In genomic region chr3:32428092-32429068, GRCh38 we compare ENCODE assay signal across 8 cellular contexts. TPM values are rescaled to one million over a fixed set of nuclear protein-coding genes. Genes with fewer than 3 reads are reported as not detected.
DNase-seq lines count a peak whose midpoint lies in the region; ATAC-seq, FAIRE-seq and TF ChIP-seq lines count a peak whose summit lies in the region.

No MANE protein-coding gene starts in this region.

- peak; percentile 48 for DNase-seq in GM12892 (ENCODE audit: insufficient read length)
- peak; percentile 44 for DNase-seq in effector CD4-positive, alpha-beta T cell
- DNase-seq in AG20443 (ENCODE audit: low spot score), result no peak
- no peak for DNase-seq in DMS153 treated with DMSO at 0.1 percent for 48 hours (lab: John Stamatoyannopoulos, UW; ENCODE audit: unreplicated experiment)
- DNase-seq in stimulated activated CD4-positive, alpha-beta T cell treated with anti-CD3 and anti-CD28 coated beads, Interleukin-15, amount 100 ng/mL, for 24 hours, result no peak
- no peak for DNase-seq in A172 (ENCODE audit: low spot score)

- FAIRE-seq in GM12892 (lab: Jason Lieb, UNC), result peak; percentile 56

- peak; percentile 71 for ATAC-seq in GM21423 (IDR thresholded peaks at IDR 0.05; ENCODE audit: unreplicated experiment)
- ATAC-seq in HG03571 (IDR thresholded peaks at IDR 0.05; ENCODE audit: unreplicated experiment), result peak; percentile 84

- TF ChIP-seq POLR2A in GM12892 (IDR thresholded peaks at IDR 0.05; ENCODE audit: low read depth, low read length), result no peak

RNA-seq across cellular contexts. Expression of gene CMTM7, which starts 36.7 kb away (rescaled TPM):
- 6.5 TPM for polyA plus RNA-seq in GM12892 (2012; ENCODE audit: missing spikeins)
- total RNA-seq in A172 (2014; rRNA removed; shearing (Covaris generic)), result 8.5 and 13.9 TPM in 2 replicates

Comparison
In these comparisons a context has a peak if more than half of its experiments do, and no peak if none do; other contexts are left out.
1. DNase-seq: peak in GM12892 (single experiment) and effector CD4-positive, alpha-beta T cell (single experiment); none in AG20443 (single experiment), DMS153 treated with DMSO at 0.1 percent for 48 hours (single experiment), stimulated activated CD4-positive, alpha-beta T cell treated with anti-CD3 and anti-CD28 coated beads, Interleukin-15, amount 100 ng/mL, for 24 hours (single experiment) and A172 (single experiment).